Comparison of ENCODE assay signal across 19 cellular contexts in genomic region chr1:201543871-201544521, GRCh38. TPM values are rescaled to one million over a fixed set of nuclear protein-coding genes. Genes with fewer than 3 reads are reported as not detected.
DNase-seq lines count a peak whose midpoint lies in the region; ATAC-seq and TF ChIP-seq lines count a peak whose summit lies in the region.
"Had no signal": no experiment of that assay in that cellular context is flagged by ENCODE, and none has a peak within 500 bp of the region (broad histone marks: within the 10 kb centered on the region; RNA-seq: fewer than 3 reads in every experiment).

No MANE protein-coding gene starts in this region.

- peaks cover 31% of the 10 kb centered on the region for H3K4me1 Mint-ChIP-seq in glutamatergic neuron (ENCODE audit: low read depth, unreplicated experiment)

- peak overlapping the region; percentile 93 for H3K4me2 ChIP-seq in SK-N-SH

- peaks cover 53% of the 10 kb centered on the region for H3F3A ChIP-seq in SK-N-SH (replicated peaks; ENCODE audit: insufficient read depth)

- H3K9me3 ChIP-seq in SK-N-SH (no peaks in the 10 kb centered on the region), WERI-Rb-1 (ENCODE audit: severe bottlenecking) (peaks cover 5% of the 10 kb centered on the region), thoracic aorta (no peaks in the 10 kb centered on the region)
- H3K9me3 ChIP-seq: body of pancreas, pancreas had no signal

- ATAC-seq in SK-N-SH treated with all-trans-retinoic acid at 6 μM for 48 hours (no peak), thoracic aorta (ENCODE audit: insufficient number of reproducible peaks, low FRiP score, low read depth) (no peak)
- ATAC-seq: body of pancreas, pancreas, T-cell had no signal

- H3K4me1 ChIP-seq in SK-N-SH (ENCODE audit: control insufficient read depth in 1 of 2, insufficient read depth in 2 of 2, low read depth in 1 of 2, low read length in 1 of 2) (peaks cover 26 to 36% of the 10 kb centered on the region in 2 experiments), thoracic aorta (ENCODE audit: control insufficient read depth in 1 of 2, low read depth in 2 of 2) (peaks cover 24 to 47% of the 10 kb centered on the region in 2 donors)

- no peak overlapping the region for H2AFZ ChIP-seq in SK-N-SH (ENCODE audit: low read depth)

- TF ChIP-seq EP300 in SK-N-SH (IDR thresholded peaks at IDR 0.05; ENCODE audit: borderline replicate concordance in 1 of 2, low read depth in 1 of 2, low read length in 1 of 2): no peak

- peak overlapping the region; percentile 57 for H3K27ac Mint-ChIP-seq in glutamatergic neuron (ENCODE audit: unreplicated experiment)
- H3K27ac Mint-ChIP-seq: activated CD4-positive, alpha-beta memory T cell treated with anti-CD3 and anti-CD28 coated beads, Interleukin-2, amount 10 ng/mL, durations not matched to agents 7 days and 5 days; activated T-cell treated with anti-CD3 and anti-CD28 coated beads, Interleukin-2, amount 50 U/mL, for 24 hours; CD4-positive, alpha-beta T cell; T-cell had no signal

- peaks cover 10% of the 10 kb centered on the region for H3K27me3 Mint-ChIP-seq in glutamatergic neuron (ENCODE audit: unreplicated experiment)

- H3K27ac ChIP-seq in SK-N-SH (ENCODE audit: low read depth in 2 of 2, low read length in 1 of 2) (peak overlapping the region in 1 of 2 experiments; percentile 94; a peak in 2 of 4 replicates), WERI-Rb-1 (no peak overlapping the region), thoracic aorta (peak overlapping the region; percentile 92 to 93)
- H3K27ac ChIP-seq: body of pancreas, pancreas, VCaP had no signal

- H3K79me2 ChIP-seq in SK-N-SH (ENCODE audit: insufficient read depth): peaks cover 100% of the 10 kb centered on the region

- no peaks in the 10 kb centered on the region for H3K27me3 ChIP-seq in SK-N-SH (ENCODE audit: insufficient read depth)
- no peaks in the 10 kb centered on the region for H3K27me3 ChIP-seq in WERI-Rb-1 (ENCODE audit: insufficient read depth, low read depth, severe bottlenecking)
- H3K27me3 ChIP-seq in thoracic aorta (replicated peaks; ENCODE audit: insufficient read depth): no peaks in the 10 kb centered on the region
- H3K27me3 ChIP-seq: body of pancreas, pancreas had no signal

- peak overlapping the region; percentile 40 for H3K4me3 Mint-ChIP-seq in glutamatergic neuron (ENCODE audit: unreplicated experiment)
- H3K4me3 Mint-ChIP-seq: activated CD4-positive, alpha-beta memory T cell treated with anti-CD3 and anti-CD28 coated beads, Interleukin-2, amount 10 ng/mL, durations not matched to agents 7 days and 5 days; activated T-cell treated with anti-CD3 and anti-CD28 coated beads, Interleukin-2, amount 50 U/mL, for 24 hours; CD4-positive, alpha-beta T cell; T-cell had no signal

- CTCF ChIA-PET in SK-N-SH (lab: Yijun Ruan, JAX): interaction anchor here (0.8 to 2.4 kb wide), 9 partner anchors 8 to 334 kb away, joined by 3 to 18 read pairs (median 4); no protein-coding TSS in a partner anchor

- peaks cover 6% of the 10 kb centered on the region for H3K9me3 Mint-ChIP-seq in glutamatergic neuron (ENCODE audit: unreplicated experiment)
- H3K9me3 Mint-ChIP-seq: activated CD4-positive, alpha-beta memory T cell treated with anti-CD3 and anti-CD28 coated beads, Interleukin-2, amount 10 ng/mL, durations not matched to agents 7 days and 5 days; activated T-cell treated with anti-CD3 and anti-CD28 coated beads, Interleukin-2, amount 50 U/mL, for 24 hours; CD4-positive, alpha-beta T cell had no signal

- H3K36me3 ChIP-seq in SK-N-SH (replicated peaks in 1 of 2; ENCODE audit: control insufficient read depth in 1 of 2, insufficient read depth in 2 of 2, low read length in 1 of 2) (peaks cover 0 to 10% of the 10 kb centered on the region in 2 experiments), WERI-Rb-1 (no peaks in the 10 kb centered on the region), thoracic aorta (no peaks in the 10 kb centered on the region)
- H3K36me3 ChIP-seq: pancreas had no signal

- no peak for TF ChIP-seq CTCF in SK-N-SH (IDR thresholded peaks at IDR 0.05)
- no peak for TF ChIP-seq CTCF in WERI-Rb-1 (IDR thresholded peaks at IDR 0.05; ENCODE audit: low read depth, low read length)
- TF ChIP-seq CTCF in glutamatergic neuron (IDR thresholded peaks at IDR 0.05; ENCODE audit: partially characterized antibody, unreplicated experiment): no peak
- TF ChIP-seq CTCF in thoracic aorta (IDR thresholded peaks at IDR 0.05): no peak

- no peaks in the 10 kb centered on the region for H3K36me3 Mint-ChIP-seq in glutamatergic neuron (ENCODE audit: unreplicated experiment)

- H3K9me2 ChIP-seq in SK-N-SH: no peaks in the 10 kb centered on the region

- no peak for TF ChIP-seq RAD21 in SK-N-SH (IDR thresholded peaks at IDR 0.05; ENCODE audit: low read length)

- H3K9ac ChIP-seq in SK-N-SH: peak overlapping the region; percentile 94; the same call in 1 of the 2 replicates

- H4K20me1 ChIP-seq in SK-N-SH (ENCODE audit: insufficient read depth): peaks cover 49% of the 10 kb centered on the region

- POLR2A ChIA-PET in SK-N-SH (lab: Yijun Ruan, JAX): no interaction called here

- no peak for DNase-seq in SK-N-SH
- DNase-seq in WERI-Rb-1: peak; percentile 12
- peak; percentile 55 for DNase-seq in glutamatergic neuron
- no peak for DNase-seq in thoracic aorta (ENCODE audit: low spot score)
- DNase-seq in NCI-H446 (lab: John Stamatoyannopoulos, UW): no peak
- no peak for DNase-seq in GM19240 (ENCODE audit: insufficient read length, low spot score)
- no peak for DNase-seq in pons (ENCODE audit: low spot score)
- DNase-seq: activated CD4-positive, alpha-beta memory T cell treated with anti-CD3 and anti-CD28 coated beads, Interleukin-2, amount 10 ng/mL, durations not matched to agents 7 days and 5 days; activated naive CD4-positive, alpha-beta T cell treated with anti-CD3 and anti-CD28 coated beads, Interleukin-2, amount 50 U/mL, for 16 hours; activated T-cell treated with anti-CD3 and anti-CD28 coated beads, Interleukin-2, amount 50 U/mL, for 24 hours; body of pancreas; CD4-positive, alpha-beta T cell; NCI-H187; small intestine; stimulated activated CD4-positive, alpha-beta T cell treated with anti-CD3 and anti-CD28 coated beads, Interleukin-4, amount 100 ng/mL, for 4 hours; T-cell had no signal

- H3K4me3 ChIP-seq in SK-N-SH (ENCODE audit: low read depth in 2 of 2, low read length in 1 of 2) (peak overlapping the region in 1 of 2 experiments; percentile 30; a peak in 2 of 4 replicates), WERI-Rb-1 (ENCODE audit: low read depth, low read length) (no peak overlapping the region), thoracic aorta (no peak overlapping the region)
- H3K4me3 ChIP-seq: body of pancreas, pancreas had no signal

- WGBS in SK-N-SH (ENCODE audit: low lambda C conversion rate): 75% methylated on average over 7 of the region's 7 CpGs

TF ChIP-seq in SK-N-SH, 30 proteins besides CTCF, POLR2A, EP300 and RAD21 (continues in another document):
- TF ChIP-seq EZH2phosphoT487 (IDR thresholded peaks at IDR 0.05; ENCODE audit: borderline replicate concordance, low read depth) (no peak), SMC3 (IDR thresholded peaks at IDR 0.05; ENCODE audit: low read depth, low read length) (no peak), NFIC (IDR thresholded peaks at IDR 0.05; ENCODE audit: borderline replicate concordance) (no peak), YY1 (IDR thresholded peaks at IDR 0.05; ENCODE audit: low read depth) (no peak), FOXJ3 (CRISPR knock-in tag; IDR thresholded peaks at IDR 0.05) (no peak), JUND (IDR thresholded peaks at IDR 0.05) (no peak), PBX3 (IDR thresholded peaks at IDR 0.05) (no peak)

TF ChIP-seq in SK-N-SH treated with all-trans-retinoic acid at 6 μM for 48 hours, 23 proteins besides CTCF, POLR2A, EP300 and RAD21 (continues in another document):
- TF ChIP-seq TOX (CRISPR knock-in tag; IDR thresholded peaks at IDR 0.05; ENCODE audit: borderline replicate concordance): no peak
- no peak for TF ChIP-seq TSHZ2 (CRISPR knock-in tag; IDR thresholded peaks at IDR 0.05)
- no peak for TF ChIP-seq CSDC2 (CRISPR knock-in tag; IDR thresholded peaks at IDR 0.05)

RNA-seq across cellular contexts. Expression of gene NAV1, which starts 5.1 kb away (rescaled TPM):
- polyA plus RNA-seq in SK-N-SH (2012; rRNA removed): 13.3 and 16.1 TPM in 2 replicates
- polyA plus RNA-seq in SK-N-SH (2012; cell fraction: cytosol; rRNA removed): 11.1 and 14.3 TPM in 2 replicates
- 39.7 and 44.9 TPM in 2 replicates for polyA plus RNA-seq in SK-N-SH (2012; cell fraction: nucleus; rRNA removed)
- 124 TPM for total RNA-seq in glutamatergic neuron (ENCODE audit: unreplicated experiment)
- 100 to 1,000 TPM; 126 to 255 TPM for total RNA-seq in thoracic aorta

RNA-seq across cellular contexts. Expression of gene CSRP1, which starts 37.1 kb away (rescaled TPM):
- 317 and 373 TPM in 2 replicates for polyA plus RNA-seq in SK-N-SH (2012; rRNA removed)
- polyA plus RNA-seq in SK-N-SH (2012; cell fraction: cytosol; rRNA removed): 237 and 288 TPM in 2 replicates
- polyA plus RNA-seq in SK-N-SH (2012; cell fraction: nucleus; rRNA removed): 358 and 396 TPM in 2 replicates
- total RNA-seq in glutamatergic neuron (ENCODE audit: unreplicated experiment) (6.2 TPM), thoracic aorta (1,000 to 10,000 TPM; 2,051 to 3,060 TPM)

Comparison
In these comparisons a context has a peak if more than half of its experiments do, and no peak if none do; other contexts are left out.
1. DNase-seq: peak in WERI-Rb-1 (single experiment) and glutamatergic neuron (single experiment); none in SK-N-SH (single experiment), thoracic aorta (single experiment), NCI-H446 (0 of 2), GM19240 (single experiment) and pons (single experiment).
2. RNA of gene CSRP1, which starts 37.1 kb away (total RNA-seq): 2,051 to 3,060 TPM in thoracic aorta; 6.2 TPM in glutamatergic neuron (single experiment); every median in the first group is over 100 times any median in the second.